Comparison of ENCODE assay signal across 8 cellular contexts in the genomic region with DNA sequence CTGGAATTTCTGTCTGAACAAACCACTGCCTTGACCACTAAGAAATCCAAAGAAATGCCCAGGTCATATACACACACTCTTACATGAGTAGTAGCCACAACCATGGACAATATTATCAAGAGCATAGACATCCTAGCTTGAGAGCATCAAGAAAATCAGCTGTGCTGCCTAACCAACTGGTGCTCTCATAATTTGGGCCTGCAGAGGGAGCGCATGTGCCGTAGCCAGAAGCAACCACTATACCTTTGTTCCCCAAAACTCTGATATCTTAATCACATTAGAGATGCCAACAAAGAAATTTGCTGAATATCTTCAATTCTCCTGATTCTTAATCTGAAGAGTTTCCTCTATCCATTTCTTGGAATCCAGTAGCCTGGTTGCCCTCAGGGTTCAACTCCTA.
A peak's percentile ranks its signal among the peaks of the same experiment; 100 is the strongest.
DNase-seq lines count a peak whose midpoint lies in the region; ATAC-seq, FAIRE-seq and TF ChIP-seq lines count a peak whose summit lies in the region.

No MANE protein-coding gene starts in this region.

- H3K9me3 ChIP-seq in mucosa of descending colon = no peaks in the 10 kb centered on the region

- peak; percentile 67; the same call in 1 of the 2 replicates for TF ChIP-seq CTCF in GM12875 (IDR thresholded peaks at IDR 0.05; ENCODE audit: borderline replicate concordance, insufficient read depth, low read depth, low read length)
- no peak for TF ChIP-seq CTCF in mucosa of descending colon (IDR thresholded peaks at IDR 0.05)

- no peak for ATAC-seq in activated naive CD8-positive, alpha-beta T cell treated with anti-CD3 and anti-CD28 coated beads, Interleukin-2, amount 50 U/mL, for 24 hours
- ATAC-seq in mucosa of descending colon = no peak
- no peak for ATAC-seq in HG03139 (IDR thresholded peaks at IDR 0.05; ENCODE audit: unreplicated experiment)

- no peaks in the 10 kb centered on the region for H3K36me3 Mint-ChIP-seq in activated naive CD8-positive, alpha-beta T cell treated with anti-CD3 and anti-CD28 coated beads, Interleukin-2, amount 50 U/mL, for 24 hours (ENCODE audit: low read depth)

- H3K9me3 Mint-ChIP-seq in activated naive CD8-positive, alpha-beta T cell treated with anti-CD3 and anti-CD28 coated beads, Interleukin-2, amount 50 U/mL, for 24 hours = no peaks in the 10 kb centered on the region

- intact Hi-C loops in mucosa of descending colon (cut with DNase I, micrococcal nuclease) (no loop called here), posterior vena cava (cut with DNase I) (no loop called here)

- peak; percentile 12 for DNase-seq in NCI-H460 (ENCODE audit: extremely low read depth, low read depth)
- DNase-seq in activated naive CD8-positive, alpha-beta T cell treated with anti-CD3 and anti-CD28 coated beads, Interleukin-2, amount 50 U/mL, for 24 hours = peak; percentile 19
- peak in 2 of 3 donors; percentile 25 to 32 for DNase-seq in mucosa of descending colon
- DNase-seq in retina = no peak
- no peak for DNase-seq in posterior vena cava (ENCODE audit: low spot score)

- H3K4me3 ChIP-seq in GM12875 (ENCODE audit: low read depth, low read length) = no peak overlapping the region
- H3K4me3 ChIP-seq in mucosa of descending colon = no peak overlapping the region

- H3K4me1 ChIP-seq in mucosa of descending colon (ENCODE audit: low read depth) = no peaks in the 10 kb centered on the region

- FAIRE-seq in A204.1 (lab: Jason Lieb, UNC) = peak; percentile 11

- H3K27ac Mint-ChIP-seq in activated naive CD8-positive, alpha-beta T cell treated with anti-CD3 and anti-CD28 coated beads, Interleukin-2, amount 50 U/mL, for 24 hours = no peak overlapping the region

- H3K4me3 Mint-ChIP-seq in activated naive CD8-positive, alpha-beta T cell treated with anti-CD3 and anti-CD28 coated beads, Interleukin-2, amount 50 U/mL, for 24 hours = no peak overlapping the region

- H3K27me3 Mint-ChIP-seq in activated naive CD8-positive, alpha-beta T cell treated with anti-CD3 and anti-CD28 coated beads, Interleukin-2, amount 50 U/mL, for 24 hours = no peaks in the 10 kb centered on the region

- H3K36me3 ChIP-seq in mucosa of descending colon (ENCODE audit: low read depth) = no peaks in the 10 kb centered on the region

- peaks cover 2% of the 10 kb centered on the region for H3K4me1 Mint-ChIP-seq in activated naive CD8-positive, alpha-beta T cell treated with anti-CD3 and anti-CD28 coated beads, Interleukin-2, amount 50 U/mL, for 24 hours

Comparison
In these comparisons a context has a peak if more than half of its experiments do, and no peak if none do; other contexts are left out.
1. DNase-seq: peak in NCI-H460 (single experiment), activated naive CD8-positive, alpha-beta T cell treated with anti-CD3 and anti-CD28 coated beads, Interleukin-2, amount 50 U/mL, for 24 hours (single experiment) and mucosa of descending colon (2 of 3); none in retina (single experiment) and posterior vena cava (single experiment).